25 cellular contexts compared by ENCODE assay signal in the genomic region with DNA sequence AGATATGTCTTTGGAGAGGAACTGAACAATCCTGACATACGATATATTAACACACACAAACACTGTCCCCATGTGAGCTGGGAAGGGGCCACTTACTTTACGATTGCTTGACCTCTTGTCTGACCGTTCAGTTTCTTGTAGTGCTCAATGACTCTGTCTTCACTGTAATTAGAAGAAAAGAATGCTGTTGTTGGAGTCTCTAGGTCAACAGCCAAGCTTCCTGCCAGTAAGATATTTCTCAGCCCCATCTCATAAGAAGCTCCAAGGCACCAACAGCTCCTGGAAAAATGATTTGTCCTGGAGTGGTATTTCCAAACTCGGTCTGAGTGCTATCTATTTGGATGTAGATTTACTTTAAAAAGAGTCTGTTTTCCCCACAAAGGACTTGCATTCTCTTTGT.
"Had no signal": no experiment of that assay in that cellular context is flagged by ENCODE, and none has a peak within 500 bp of the region (broad histone marks: within the 10 kb centered on the region; RNA-seq: fewer than 3 reads in every experiment).

No MANE protein-coding gene starts in this region.

- ATAC-seq: foreskin keratinocyte; gastroesophageal sphincter; heart left ventricle; left cardiac atrium; lower lobe of right lung; natural killer cell treated with Interleukin-12 subunit alpha and Interleukin-12 subunit beta and Interleukin-15 and Interleukin-18, amount 100 ng/mL, for 72 hours; right cardiac atrium; stimulated activated naive B cell treated with anti-CD40 and anti-IgM and Interleukin-4, amounts not matched to agents 10 μg/mL and 1 μg/mL and 100 μg/mL, for 72 hours; upper lobe of right lung had no signal

- H3K27me3 ChIP-seq: esophagus muscularis mucosa, foreskin keratinocyte, gastroesophageal sphincter, heart left ventricle, neural progenitor cell, tibial nerve, upper lobe of right lung, uterus had no signal

- DNase-seq: cerebellar nuclear complex; effector CD8-positive, alpha-beta T cell; endodermal cell; foreskin keratinocyte; heart left ventricle; hippocampal formation; left cardiac atrium; left ventricle myocardium inferior; lower lobe of right lung; right cardiac atrium; stimulated activated CD4-positive, alpha-beta T cell treated with anti-CD3 and anti-CD28 coated beads, Interleukin-15, amount 100 ng/mL, for 24 hours; stimulated activated CD4-positive, alpha-beta T cell treated with anti-CD3 and anti-CD28 coated beads, Interleukin-2, amount 100 ng/mL, for 48 hours; stimulated activated naive B cell treated with anti-CD40 and anti-IgM and Interleukin-4, amounts not matched to agents 10 μg/mL and 1 μg/mL and 100 μg/mL, for 72 hours; upper lobe of right lung; uterus had no signal

- H3K4me3 ChIP-seq: esophagus muscularis mucosa, gastroesophageal sphincter, heart left ventricle, left ventricle myocardium inferior, lower lobe of right lung, neural progenitor cell, skin epidermis, thoracic aorta, tibial nerve, upper lobe of right lung, uterus had no signal

- H3K4me2 ChIP-seq: neural progenitor cell had no signal

- H3K36me3 ChIP-seq: neural progenitor cell, uterus had no signal

- H3K4me1 ChIP-seq: esophagus muscularis mucosa, foreskin keratinocyte, gastroesophageal sphincter, lower lobe of right lung, neural progenitor cell, parathyroid adenoma, upper lobe of right lung, uterus had no signal

- H3K4me3 Mint-ChIP-seq: endodermal cell; natural killer cell treated with Interleukin-12 subunit alpha and Interleukin-12 subunit beta and Interleukin-15 and Interleukin-18, amount 100 ng/mL, for 72 hours; neural progenitor cell; stimulated activated naive B cell treated with anti-CD40 and anti-IgM and Interleukin-4, amounts not matched to agents 10 μg/mL and 1 μg/mL and 100 μg/mL, for 72 hours; stimulated activated naive CD8-positive, alpha-beta T cell treated with anti-CD3 and anti-CD28 coated beads, Interleukin-15, Interleukin-2, amounts not matched to agents 100 ng/mL and 50 ng/mL, for 24 hours had no signal

- H3K27ac Mint-ChIP-seq: endodermal cell; natural killer cell treated with Interleukin-12 subunit alpha and Interleukin-12 subunit beta and Interleukin-15 and Interleukin-18, amount 100 ng/mL, for 72 hours; neural progenitor cell; progenitor cell of endocrine pancreas; stimulated activated naive B cell treated with anti-CD40 and anti-IgM and Interleukin-4, amounts not matched to agents 10 μg/mL and 1 μg/mL and 100 μg/mL, for 72 hours; stimulated activated naive CD8-positive, alpha-beta T cell treated with anti-CD3 and anti-CD28 coated beads, Interleukin-15, Interleukin-2, amounts not matched to agents 100 ng/mL and 50 ng/mL, for 24 hours had no signal

- H3K79me2 ChIP-seq: parathyroid adenoma had no signal

- H2AFZ ChIP-seq: neural progenitor cell, parathyroid adenoma had no signal

- H3K4me1 Mint-ChIP-seq: stimulated activated naive B cell treated with anti-CD40 and anti-IgM and Interleukin-4, amounts not matched to agents 10 μg/mL and 1 μg/mL and 100 μg/mL, for 72 hours had no signal

- H3K9ac ChIP-seq: neural progenitor cell, parathyroid adenoma had no signal

- H3K9me3 ChIP-seq: esophagus muscularis mucosa, gastroesophageal sphincter, heart left ventricle, left ventricle myocardium inferior, lower lobe of right lung, thoracic aorta, tibial nerve, upper lobe of right lung, uterus had no signal

- H3K9me3 Mint-ChIP-seq: endodermal cell; natural killer cell treated with Interleukin-12 subunit alpha and Interleukin-12 subunit beta and Interleukin-15 and Interleukin-18, amount 100 ng/mL, for 72 hours; neural progenitor cell; stimulated activated naive B cell treated with anti-CD40 and anti-IgM and Interleukin-4, amounts not matched to agents 10 μg/mL and 1 μg/mL and 100 μg/mL, for 72 hours; stimulated activated naive CD8-positive, alpha-beta T cell treated with anti-CD3 and anti-CD28 coated beads, Interleukin-15, Interleukin-2, amounts not matched to agents 100 ng/mL and 50 ng/mL, for 24 hours had no signal

- H3K36me3 Mint-ChIP-seq: natural killer cell treated with Interleukin-12 subunit alpha and Interleukin-12 subunit beta and Interleukin-15 and Interleukin-18, amount 100 ng/mL, for 72 hours; stimulated activated naive B cell treated with anti-CD40 and anti-IgM and Interleukin-4, amounts not matched to agents 10 μg/mL and 1 μg/mL and 100 μg/mL, for 72 hours had no signal

- H3K27ac ChIP-seq: esophagus muscularis mucosa, foreskin keratinocyte, gastroesophageal sphincter, heart left ventricle, left ventricle myocardium inferior, lower lobe of right lung, neural progenitor cell, parathyroid adenoma, skin epidermis, thoracic aorta, tibial nerve, upper lobe of right lung, uterus had no signal
